Comparison of ENCODE assay signal across 8 cellular contexts in the genomic region with DNA sequence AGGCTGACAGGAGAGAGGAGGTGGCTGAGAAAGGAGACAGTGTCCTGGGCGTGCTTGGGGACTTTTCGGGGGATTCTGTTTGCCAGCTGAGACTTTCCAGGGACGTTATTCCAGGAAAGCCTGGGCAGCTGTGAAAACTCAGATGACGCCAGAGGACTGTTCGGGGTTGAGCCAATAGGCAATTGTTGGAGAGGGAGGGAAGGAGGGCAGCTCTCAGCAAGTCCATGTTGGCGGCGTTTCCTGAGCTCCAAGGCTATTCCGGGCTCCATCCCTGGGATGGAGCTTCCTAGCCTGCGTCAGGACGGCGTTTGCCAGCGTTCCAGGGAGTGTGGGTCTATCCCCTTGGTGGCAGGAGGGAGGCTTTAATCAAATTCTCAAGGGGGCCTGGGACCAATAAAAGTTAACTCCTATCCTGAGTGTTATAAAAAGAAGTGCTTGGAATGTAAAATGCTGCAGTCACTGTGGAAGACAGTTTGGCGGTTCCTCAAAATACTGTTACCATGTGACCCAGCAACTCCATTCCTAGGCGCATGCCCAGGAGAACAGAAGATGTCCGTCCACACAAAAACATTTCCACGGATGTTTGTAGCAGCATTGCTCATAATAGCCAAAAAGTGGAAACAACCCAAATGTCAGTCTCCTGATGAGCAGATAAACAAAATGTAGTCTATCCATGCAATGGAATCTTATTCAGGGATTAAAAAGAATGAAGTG. TPM values are rescaled to one million over a fixed set of nuclear protein-coding genes. Genes with fewer than 3 reads are reported as not detected.
DNase-seq lines count a peak whose midpoint lies in the region; ATAC-seq and TF ChIP-seq lines count a peak whose summit lies in the region.

No MANE protein-coding gene starts in this region.

- peak overlapping the region; percentile 89 to 92 (median 90) for H3K27ac ChIP-seq in esophagus muscularis mucosa (replicated peaks in 1 of 4)

- peak overlapping the region; percentile 57 for H3K4me3 Mint-ChIP-seq in stimulated activated naive CD8-positive, alpha-beta T cell treated with anti-CD3 and anti-CD28 coated beads, Interleukin-15, Interleukin-2, amounts not matched to agents 100 ng/mL and 50 ng/mL, for 24 hours
- H3K4me3 Mint-ChIP-seq in natural killer cell treated with Interleukin-12 subunit alpha and Interleukin-12 subunit beta and Interleukin-15 and Interleukin-18, amount 100 ng/mL, for 72 hours: peak overlapping the region; percentile 53

- no peaks in the 10 kb centered on the region for H3K9me3 Mint-ChIP-seq in stimulated activated naive CD8-positive, alpha-beta T cell treated with anti-CD3 and anti-CD28 coated beads, Interleukin-15, Interleukin-2, amounts not matched to agents 100 ng/mL and 50 ng/mL, for 24 hours
- no peaks in the 10 kb centered on the region for H3K9me3 Mint-ChIP-seq in natural killer cell treated with Interleukin-12 subunit alpha and Interleukin-12 subunit beta and Interleukin-15 and Interleukin-18, amount 100 ng/mL, for 72 hours

- H3K27ac Mint-ChIP-seq in stimulated activated naive CD8-positive, alpha-beta T cell treated with anti-CD3 and anti-CD28 coated beads, Interleukin-15, Interleukin-2, amounts not matched to agents 100 ng/mL and 50 ng/mL, for 24 hours: peak overlapping the region; percentile 88
- H3K27ac Mint-ChIP-seq in natural killer cell treated with Interleukin-12 subunit alpha and Interleukin-12 subunit beta and Interleukin-15 and Interleukin-18, amount 100 ng/mL, for 72 hours: peak overlapping the region; percentile 77 to 86

- H3K36me3 ChIP-seq in esophagus muscularis mucosa: no peaks in the 10 kb centered on the region

- H3K4me1 ChIP-seq in esophagus muscularis mucosa: peaks cover 20 to 35% (median 29%) of the 10 kb centered on the region in 4 donors

- peaks cover 34% of the 10 kb centered on the region for H3K4me1 Mint-ChIP-seq in stimulated activated naive CD8-positive, alpha-beta T cell treated with anti-CD3 and anti-CD28 coated beads, Interleukin-15, Interleukin-2, amounts not matched to agents 100 ng/mL and 50 ng/mL, for 24 hours (ENCODE audit: low read depth)
- peaks cover 46 to 55% of the 10 kb centered on the region in 2 donors for H3K4me1 Mint-ChIP-seq in natural killer cell treated with Interleukin-12 subunit alpha and Interleukin-12 subunit beta and Interleukin-15 and Interleukin-18, amount 100 ng/mL, for 72 hours (ENCODE audit: low read depth in 2 of 2)

- H3K9me3 ChIP-seq in esophagus muscularis mucosa: no peaks in the 10 kb centered on the region

- H3K27me3 Mint-ChIP-seq in stimulated activated naive CD8-positive, alpha-beta T cell treated with anti-CD3 and anti-CD28 coated beads, Interleukin-15, Interleukin-2, amounts not matched to agents 100 ng/mL and 50 ng/mL, for 24 hours: peaks cover 4% of the 10 kb centered on the region
- no peaks in the 10 kb centered on the region for H3K27me3 Mint-ChIP-seq in natural killer cell treated with Interleukin-12 subunit alpha and Interleukin-12 subunit beta and Interleukin-15 and Interleukin-18, amount 100 ng/mL, for 72 hours

- DNase-seq in stimulated activated naive CD8-positive, alpha-beta T cell treated with anti-CD3 and anti-CD28 coated beads, Interleukin-15, Interleukin-2, amounts not matched to agents 100 U/mL and 50 U/mL, for 24 hours: no peak
- DNase-seq in SIG-M5 (lab: John Stamatoyannopoulos, UW): peak; percentile 26
- peak; percentile 96 for DNase-seq in esophagus muscularis mucosa (ENCODE audit: extremely low spot score)
- no peak for DNase-seq in natural killer cell treated with Interleukin-12 subunit alpha and Interleukin-12 subunit beta and Interleukin-15 and Interleukin-18, amount 100 ng/mL, for 72 hours (ENCODE audit: low spot score)
- DNase-seq in kidney tubule cell (ENCODE audit: low spot score): no peak
- no peak for DNase-seq in erythroblast (lab: John Stamatoyannopoulos, UW)
- DNase-seq in glomerular visceral epithelial cell (ENCODE audit: extremely low spot score): no peak

- peak overlapping the region; percentile 42 to 56 (median 46) for H3K4me3 ChIP-seq in esophagus muscularis mucosa

- no peaks in the 10 kb centered on the region for H3K27me3 ChIP-seq in esophagus muscularis mucosa

- no peak for TF ChIP-seq EP300 in esophagus muscularis mucosa (IDR thresholded peaks at IDR 0.05)

- ATAC-seq in stimulated activated naive CD8-positive, alpha-beta T cell treated with anti-CD3 and anti-CD28 coated beads, Interleukin-15, Interleukin-2, amounts not matched to agents 100 U/mL and 50 U/mL, for 24 hours: no peak
- ATAC-seq in natural killer cell treated with Interleukin-12 subunit alpha and Interleukin-12 subunit beta and Interleukin-15 and Interleukin-18, amount 100 ng/mL, for 72 hours: peak in 1 of 2 donors; percentile 1

- intact Hi-C loops in esophagus muscularis mucosa (cut with DNase I): no loop called here

- 6% methylated on average over 16 of the region's 16 CpGs for WGBS in esophagus muscularis mucosa

- TF ChIP-seq CTCF in esophagus muscularis mucosa (IDR thresholded peaks at IDR 0.05): no peak

- TF ChIP-seq POLR2A in esophagus muscularis mucosa (IDR thresholded peaks at IDR 0.05; ENCODE audit: low read depth) (no peak), erythroblast (IDR thresholded peaks at IDR 0.05; ENCODE audit: low read length) (no peak)

- no peaks in the 10 kb centered on the region for H3K36me3 Mint-ChIP-seq in stimulated activated naive CD8-positive, alpha-beta T cell treated with anti-CD3 and anti-CD28 coated beads, Interleukin-15, Interleukin-2, amounts not matched to agents 100 ng/mL and 50 ng/mL, for 24 hours (ENCODE audit: low read depth)
- H3K36me3 Mint-ChIP-seq in natural killer cell treated with Interleukin-12 subunit alpha and Interleukin-12 subunit beta and Interleukin-15 and Interleukin-18, amount 100 ng/mL, for 72 hours: no peaks in the 10 kb centered on the region

RNA-seq across cellular contexts. Expression of gene SLC27A3, which starts 15.2 kb away (rescaled TPM):
- 10 to 100 TPM; 12.9 to 29.5 (median 19.9) TPM for total RNA-seq in esophagus muscularis mucosa
- total RNA-seq in natural killer cell treated with Interleukin-12 subunit alpha and Interleukin-12 subunit beta and Interleukin-15 and Interleukin-18, amount 100 ng/mL, for 72 hours: 10 to 100 TPM; 33.6 to 69.9 TPM

Comparison
In these comparisons a context has a peak if more than half of its experiments do, and no peak if none do; other contexts are left out.
1. DNase-seq: peak in SIG-M5 (single experiment) and esophagus muscularis mucosa (single experiment); none in stimulated activated naive CD8-positive, alpha-beta T cell treated with anti-CD3 and anti-CD28 coated beads, Interleukin-15, Interleukin-2, amounts not matched to agents 100 U/mL and 50 U/mL, for 24 hours (single experiment), natural killer cell treated with Interleukin-12 subunit alpha and Interleukin-12 subunit beta and Interleukin-15 and Interleukin-18, amount 100 ng/mL, for 72 hours (single experiment), kidney tubule cell (single experiment), erythroblast (0 of 2) and glomerular visceral epithelial cell (single experiment).